In the genomic region with DNA sequence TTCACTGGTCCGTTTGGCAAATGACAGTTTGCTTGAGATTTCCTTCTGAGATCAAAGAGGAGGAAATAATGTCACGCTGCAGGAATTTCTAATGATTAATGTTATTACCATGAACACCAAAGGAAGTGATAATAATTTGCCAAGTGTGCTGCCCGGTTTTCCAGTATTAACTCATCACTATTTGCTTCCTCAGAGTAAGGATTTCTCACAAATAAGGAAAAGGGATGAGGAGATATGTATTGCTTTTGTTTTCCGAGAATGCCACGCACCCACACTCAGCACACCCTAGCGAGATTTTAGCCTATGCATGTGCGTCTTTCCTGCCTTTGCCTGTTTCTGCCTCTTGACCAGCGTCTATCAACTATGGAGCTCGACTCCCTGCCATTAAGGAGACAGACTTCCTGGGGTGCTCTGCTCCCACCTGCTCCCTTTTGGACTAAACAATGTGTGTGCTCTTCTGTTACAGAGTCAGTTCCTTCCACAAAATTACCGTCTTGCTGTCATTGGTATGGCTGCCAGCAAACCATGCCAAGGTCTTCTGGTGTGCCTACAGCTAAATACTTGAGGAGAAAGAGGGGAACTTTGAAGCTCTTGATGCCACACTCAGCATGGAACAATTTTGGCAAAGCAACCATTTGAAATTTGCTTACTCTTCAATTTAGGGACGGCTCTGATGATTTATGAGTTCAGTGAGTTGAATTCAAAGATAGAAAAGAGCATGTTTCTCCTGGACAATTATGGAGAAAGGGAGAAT, we compare ENCODE assay signal across 14 cellular contexts.
DNase-seq lines count a peak whose midpoint lies in the region; ATAC-seq, FAIRE-seq and TF ChIP-seq lines count a peak whose summit lies in the region.
"Had no signal": no experiment of that assay in that cellular context is flagged by ENCODE, and none has a peak within 500 bp of the region (broad histone marks: within the 10 kb centered on the region; RNA-seq: fewer than 3 reads in every experiment).

No MANE protein-coding gene starts in this region.

- FAIRE-seq in HTR-8/SVneo (lab: Jason Lieb, UNC) = peak; percentile 54
- peak; percentile 73 for FAIRE-seq in keratinocyte (lab: Jason Lieb, UNC)

- WGBS in spleen, 5 donors = 31 to 49% (median 42%) methylated on average over 11 of the region's 11 CpGs

- no peak for ATAC-seq in GM19397 (IDR thresholded peaks at IDR 0.05; ENCODE audit: unreplicated experiment)

- dilution Hi-C loops in keratinocyte (cut with MboI; ENCODE audit: extremely low pct_ligation_motif_present, low sequenced_read_pairs) = no loop called here

- in situ Hi-C loops in astrocyte of the spinal cord (cut with HindIII; ENCODE audit: low sequenced_read_pairs) = no loop called here

- peak overlapping the region; percentile 81 for H3K4me2 ChIP-seq in keratinocyte (ENCODE audit: control insufficient read depth, extremely low read depth, insufficient read depth, low read depth, low read length)

- H3K27ac ChIP-seq in ACC112 (ENCODE audit: low read depth, low read length) (0 out of 2 replicates have a peak overlapping the region, but pooled peaks have one; percentile 9), keratinocyte (ENCODE audit: control insufficient read depth, insufficient read depth, low read length) (peak overlapping the region; percentile 66), spleen (no peak overlapping the region)
- H3K27ac ChIP-seq in effector memory CD4-positive, alpha-beta T cell (ENCODE audit: insufficient read depth, low read length, poor library complexity, severe bottlenecking) = no peak overlapping the region
- H3K27ac ChIP-seq: thyroid gland had no signal

- H3K9me3 ChIP-seq in keratinocyte (ENCODE audit: control insufficient read depth, low read depth, low read length) (no peaks in the 10 kb centered on the region), spleen (no peaks in the 10 kb centered on the region)
- H3K9me3 ChIP-seq in effector memory CD4-positive, alpha-beta T cell (ENCODE audit: control insufficient read depth, low read length) = no peaks in the 10 kb centered on the region
- H3K9me3 ChIP-seq: thyroid gland had no signal

- DNase-seq in HTR-8/SVneo (ENCODE audit: insufficient read length, low spot score) (peak; percentile 17), astrocyte of the spinal cord (ENCODE audit: low read depth, low spot score) (peak; percentile 58), keratinocyte (ENCODE audit: low read depth, low spot score) (no peak), spleen (no peak), NK-92 (lab: John Stamatoyannopoulos, UW; ENCODE audit: unreplicated experiment) (no peak)
- no peak for DNase-seq in effector memory CD4-positive, alpha-beta T cell
- DNase-seq: AML-193, GF-D8, midbrain, NCI-H1930, retina, thyroid gland had no signal

- H4K20me1 ChIP-seq in keratinocyte (ENCODE audit: control insufficient read depth, extremely low read depth, insufficient read depth, low read length) = no peaks in the 10 kb centered on the region

- no peaks in the 10 kb centered on the region for H3K9me1 ChIP-seq in keratinocyte (ENCODE audit: control insufficient read depth, extremely low read depth, insufficient read depth, low read length)

- H3K27me3 ChIP-seq in ACC112 (ENCODE audit: insufficient read depth, low read length) = no peaks in the 10 kb centered on the region
- H3K27me3 ChIP-seq in keratinocyte (ENCODE audit: control insufficient read depth, extremely low read depth, insufficient read depth, low read length) = no peaks in the 10 kb centered on the region
- no peaks in the 10 kb centered on the region for H3K27me3 ChIP-seq in effector memory CD4-positive, alpha-beta T cell (replicated peaks; ENCODE audit: control insufficient read depth, insufficient read depth, low read length, poor library complexity, severe bottlenecking)
- H3K27me3 ChIP-seq in spleen (replicated peaks in 1 of 7) = peaks cover 0 to 6% (median 0%) of the 10 kb centered on the region in 7 donors
- H3K27me3 ChIP-seq: thyroid gland had no signal

- peak overlapping the region; percentile 10 for H2AFZ ChIP-seq in ACC112 (ENCODE audit: low read length, unreplicated experiment)
- H2AFZ ChIP-seq in keratinocyte (ENCODE audit: control insufficient read depth, low read length) = peak overlapping the region; percentile 90

- intact Hi-C loops in spleen (cut with DNase I; ENCODE audit: low total_unique reads) = no loop called here

- peaks cover 25% of the 10 kb centered on the region for H3K4me1 ChIP-seq in ACC112 (ENCODE audit: control insufficient read depth, insufficient read depth, low read length, unreplicated experiment)
- peaks cover 24% of the 10 kb centered on the region for H3K4me1 ChIP-seq in keratinocyte (ENCODE audit: control insufficient read depth, extremely low read depth, insufficient read depth, low read length)
- H3K4me1 ChIP-seq in effector memory CD4-positive, alpha-beta T cell (ENCODE audit: control insufficient read depth, insufficient read depth, low read length, poor library complexity, severe bottlenecking) = no peaks in the 10 kb centered on the region
- no peaks in the 10 kb centered on the region for H3K4me1 ChIP-seq in spleen
- H3K4me1 ChIP-seq: thyroid gland had no signal

- no peak for TF ChIP-seq CTCF in astrocyte of the spinal cord (IDR thresholded peaks at IDR 0.05; ENCODE audit: low read depth, low read length)
- no peak for TF ChIP-seq CTCF in keratinocyte (optimal IDR thresholded peaks at IDR 0.05 in 1 of 3, IDR thresholded peaks at IDR 0.05 in 1 of 3, conservative IDR thresholded peaks at IDR 0.05 in 1 of 3; ENCODE audit: extremely low read depth in 1 of 3, insufficient read depth in 2 of 3, low read length in 3 of 3)
- TF ChIP-seq CTCF in spleen (IDR thresholded peaks at IDR 0.05 in 8 of 11, conservative IDR thresholded peaks at IDR 0.05 in 3 of 11) = no peak

- H3K9ac ChIP-seq in keratinocyte (ENCODE audit: control insufficient read depth, extremely low read depth, insufficient read depth, low read length) = peak overlapping the region; percentile 28

- H3K79me2 ChIP-seq in ACC112 (ENCODE audit: control insufficient read depth, insufficient read depth, low read length, unreplicated experiment) (no peaks in the 10 kb centered on the region), keratinocyte (ENCODE audit: control insufficient read depth, insufficient read depth, low read length) (no peaks in the 10 kb centered on the region)

- H3K36me3 ChIP-seq in ACC112 (ENCODE audit: insufficient read depth, low read length) (no peaks in the 10 kb centered on the region), keratinocyte (ENCODE audit: control insufficient read depth in 2 of 2, extremely low read depth in 1 of 2, insufficient read depth in 2 of 2, low read length in 2 of 2) (no peaks in the 10 kb centered on the region), spleen (no peaks in the 10 kb centered on the region)
- H3K36me3 ChIP-seq in effector memory CD4-positive, alpha-beta T cell (ENCODE audit: control insufficient read depth, insufficient read depth, low read length) = no peaks in the 10 kb centered on the region
- H3K36me3 ChIP-seq: thyroid gland had no signal

- H3K4me3 ChIP-seq in ACC112 (ENCODE audit: low read depth, low read length) (no peak overlapping the region), astrocyte of the spinal cord (ENCODE audit: low read depth, low read length) (no peak overlapping the region), keratinocyte (ENCODE audit: control insufficient read depth in 2 of 3, extremely low read depth in 1 of 3, insufficient read depth in 2 of 3, low read depth in 1 of 3, low read length in 3 of 3) (peak overlapping the region in 2 of 3 experiments; percentile 43 to 53), spleen (no peak overlapping the region)
- H3K4me3 ChIP-seq in effector memory CD4-positive, alpha-beta T cell (ENCODE audit: insufficient read depth, low read depth, low read length, poor library complexity, severe bottlenecking) = no peak overlapping the region
- H3K4me3 ChIP-seq: thyroid gland had no signal

- no peak for TF ChIP-seq POLR2A in spleen (IDR thresholded peaks at IDR 0.05)

Comparison
In these comparisons a context has a peak if more than half of its experiments do, and no peak if none do; other contexts are left out.
1. H3K27ac ChIP-seq: peak in ACC112 (single experiment) and keratinocyte (single experiment); none in effector memory CD4-positive, alpha-beta T cell (single experiment) and spleen (0 of 8).
2. H3K4me3 ChIP-seq: peak in keratinocyte (2 of 3); none in ACC112 (single experiment), astrocyte of the spinal cord (single experiment), effector memory CD4-positive, alpha-beta T cell (single experiment) and spleen (0 of 8).
3. DNase-seq: peak in HTR-8/SVneo (single experiment) and astrocyte of the spinal cord (single experiment); none in keratinocyte (single experiment), effector memory CD4-positive, alpha-beta T cell (0 of 3), spleen (single experiment) and NK-92 (single experiment).